ENCODE assay signal across 12 cellular contexts in genomic region chr3:195156286-195156890, GRCh38.
DNase-seq lines count a peak whose midpoint lies in the region; ATAC-seq and TF ChIP-seq lines count a peak whose summit lies in the region.
"Had no signal": no experiment of that assay in that cellular context is flagged by ENCODE, and none has a peak within 500 bp of the region (broad histone marks: within the 10 kb centered on the region; RNA-seq: fewer than 3 reads in every experiment).

No MANE protein-coding gene starts in this region.

- no peaks in the 10 kb centered on the region for H3K9me2 ChIP-seq in DOHH2 (replicated peaks; ENCODE audit: control insufficient read depth, low read length)

- H3K36me3 ChIP-seq in DOHH2 (ENCODE audit: control insufficient read depth, low read length) (peaks cover 17% of the 10 kb centered on the region), lower lobe of right lung (no peaks in the 10 kb centered on the region), skeletal muscle tissue (ENCODE audit: control insufficient read depth in 3 of 3, insufficient read depth in 3 of 3, low read length in 3 of 3) (no peaks in the 10 kb centered on the region)
- H3K36me3 ChIP-seq: ascending aorta had no signal

- no peaks in the 10 kb centered on the region for H3K27me3 Mint-ChIP-seq in activated B cell treated with CpG ODN at 0.5 μM for 24 hours
- H3K27me3 Mint-ChIP-seq in effector memory CD8-positive, alpha-beta T cell, result no peaks in the 10 kb centered on the region

- H3K4me3 ChIP-seq in DOHH2 (ENCODE audit: low read length), result peak overlapping the region; percentile 65
- no peak overlapping the region for H3K4me3 ChIP-seq in lower lobe of right lung
- no peak overlapping the region for H3K4me3 ChIP-seq in skeletal muscle tissue (ENCODE audit: low read length in 3 of 3)
- H3K4me3 ChIP-seq: ascending aorta had no signal

- CTCF ChIA-PET in activated B cell treated with CpG ODN at 0.5 μM for 24 hours (lab: Charles Lee), result interaction anchor here (1.3 kb wide), 1 partner anchor 26 kb away, joined by 3 read pairs; no protein-coding TSS in a partner anchor

- peaks cover 48% of the 10 kb centered on the region for H3F3A ChIP-seq in DOHH2 (ENCODE audit: control insufficient read depth, insufficient read depth)

- peak overlapping the region; percentile 83 for H3K27ac Mint-ChIP-seq in activated B cell treated with CpG ODN at 0.5 μM for 24 hours
- peak overlapping the region in 1 of 2 donors; percentile 52 for H3K27ac Mint-ChIP-seq in effector memory CD8-positive, alpha-beta T cell

- peaks cover 97% of the 10 kb centered on the region for H3K4me1 ChIP-seq in DOHH2 (ENCODE audit: control insufficient read depth, low read length)
- H3K4me1 ChIP-seq in lower lobe of right lung, result peaks cover 70% of the 10 kb centered on the region
- H3K4me1 ChIP-seq in skeletal muscle tissue (ENCODE audit: control insufficient read depth in 3 of 3, insufficient read depth in 3 of 3, low read length in 3 of 3), result peaks cover 54 to 64% (median 60%) of the 10 kb centered on the region in 3 donors

- H3K4me3 Mint-ChIP-seq in activated B cell treated with CpG ODN at 0.5 μM for 24 hours, result no peak overlapping the region
- H3K4me3 Mint-ChIP-seq in effector memory CD8-positive, alpha-beta T cell, result no peak overlapping the region

- peak overlapping the region; percentile 80 for H3K4me2 ChIP-seq in DOHH2 (ENCODE audit: low read length)

- H3K36me3 Mint-ChIP-seq in activated B cell treated with CpG ODN at 0.5 μM for 24 hours (ENCODE audit: low read depth), result no peaks in the 10 kb centered on the region
- no peaks in the 10 kb centered on the region for H3K36me3 Mint-ChIP-seq in effector memory CD8-positive, alpha-beta T cell (ENCODE audit: insufficient read depth)

- DNase-seq in activated B cell treated with CpG ODN at 0.5 μM for 24 hours, result no peak
- no peak for DNase-seq in lower lobe of right lung
- no peak for DNase-seq in GM19238 (ENCODE audit: insufficient read length, low spot score)
- no peak for DNase-seq in effector memory CD8-positive, alpha-beta T cell
- DNase-seq: activated gamma-delta T cell, mammary epithelial cell, NCI-H2107 had no signal

- H4K20me1 ChIP-seq in DOHH2 (ENCODE audit: control insufficient read depth, insufficient read depth, low read depth, low read length), result no peaks in the 10 kb centered on the region

- H3K9me3 ChIP-seq in DOHH2 (ENCODE audit: control insufficient read depth, insufficient read depth, low read length), result no peaks in the 10 kb centered on the region
- H3K9me3 ChIP-seq in lower lobe of right lung, result no peaks in the 10 kb centered on the region
- H3K9me3 ChIP-seq in skeletal muscle tissue (ENCODE audit: control insufficient read depth in 3 of 3, low read length in 3 of 3), result no peaks in the 10 kb centered on the region
- H3K9me3 ChIP-seq: ascending aorta had no signal

- H3K79me2 ChIP-seq in DOHH2 (ENCODE audit: control insufficient read depth, low read length), result peaks cover 31% of the 10 kb centered on the region

- H3K27me3 ChIP-seq in DOHH2 (ENCODE audit: control insufficient read depth, low read length) (no peaks in the 10 kb centered on the region), lower lobe of right lung (ENCODE audit: low read depth) (no peaks in the 10 kb centered on the region), skeletal muscle tissue (ENCODE audit: control insufficient read depth in 3 of 3, insufficient read depth in 3 of 3, low read length in 3 of 3) (no peaks in the 10 kb centered on the region)
- H3K27me3 ChIP-seq: ascending aorta had no signal

- H3K4me1 Mint-ChIP-seq in activated B cell treated with CpG ODN at 0.5 μM for 24 hours, result peaks cover 94% of the 10 kb centered on the region
- H3K4me1 Mint-ChIP-seq in effector memory CD8-positive, alpha-beta T cell (ENCODE audit: low read depth in 2 of 2), result peaks cover 0 to 8% of the 10 kb centered on the region in 2 donors

- TF ChIP-seq CTCF in DOHH2 (IDR thresholded peaks at IDR 0.05; ENCODE audit: low read depth, low read length, poor library complexity, severe bottlenecking), result no peak
- TF ChIP-seq CTCF in activated B cell treated with CpG ODN at 0.5 μM for 24 hours (IDR thresholded peaks at IDR 0.05), result no peak
- TF ChIP-seq CTCF in lower lobe of right lung (IDR thresholded peaks at IDR 0.05), result no peak

- H3K27ac ChIP-seq in DOHH2 (ENCODE audit: low read depth, low read length), result peak overlapping the region; percentile 98
- peak overlapping the region; percentile 90 for H3K27ac ChIP-seq in lower lobe of right lung
- H3K27ac ChIP-seq in skeletal muscle tissue (ENCODE audit: low read depth, low read length), result peak overlapping the region; percentile 91
- H3K27ac ChIP-seq: ascending aorta had no signal

- intact Hi-C loops in activated B cell treated with CpG ODN at 0.5 μM for 24 hours (cut with micrococcal nuclease), result loop anchor here (2.0 to 10.0 kb wide), 4 partner anchors 36 to 1052 kb away; no protein-coding TSS in a partner anchor
- intact Hi-C loops in lower lobe of right lung (cut with DNase I), result no loop called here

- H3K9ac ChIP-seq in skeletal muscle tissue (ENCODE audit: low read depth in 1 of 3, low read length in 3 of 3), result no peak overlapping the region

- no peaks in the 10 kb centered on the region for H3K9me3 Mint-ChIP-seq in activated B cell treated with CpG ODN at 0.5 μM for 24 hours
- H3K9me3 Mint-ChIP-seq in effector memory CD8-positive, alpha-beta T cell, result no peaks in the 10 kb centered on the region

- POLR2A ChIA-PET in activated B cell treated with CpG ODN at 0.5 μM for 24 hours (lab: Charles Lee), result interaction anchor here (0.6 to 5.0 kb wide), 6 partner anchors 9 to 1086 kb away, joined by 3 to 53 read pairs (median 6); no protein-coding TSS in a partner anchor

- ATAC-seq in activated B cell treated with CpG ODN at 0.5 μM for 24 hours (ENCODE audit: low read depth) (no peak), lower lobe of right lung (no peak), GM21367 (IDR thresholded peaks at IDR 0.05; ENCODE audit: unreplicated experiment) (no peak), GM18861 (IDR thresholded peaks at IDR 0.05; ENCODE audit: unreplicated experiment) (no peak)
- ATAC-seq in effector memory CD8-positive, alpha-beta T cell (replicated peaks), result no peak
